Comparison of ENCODE assay signal across 8 cellular contexts in the genomic region with DNA sequence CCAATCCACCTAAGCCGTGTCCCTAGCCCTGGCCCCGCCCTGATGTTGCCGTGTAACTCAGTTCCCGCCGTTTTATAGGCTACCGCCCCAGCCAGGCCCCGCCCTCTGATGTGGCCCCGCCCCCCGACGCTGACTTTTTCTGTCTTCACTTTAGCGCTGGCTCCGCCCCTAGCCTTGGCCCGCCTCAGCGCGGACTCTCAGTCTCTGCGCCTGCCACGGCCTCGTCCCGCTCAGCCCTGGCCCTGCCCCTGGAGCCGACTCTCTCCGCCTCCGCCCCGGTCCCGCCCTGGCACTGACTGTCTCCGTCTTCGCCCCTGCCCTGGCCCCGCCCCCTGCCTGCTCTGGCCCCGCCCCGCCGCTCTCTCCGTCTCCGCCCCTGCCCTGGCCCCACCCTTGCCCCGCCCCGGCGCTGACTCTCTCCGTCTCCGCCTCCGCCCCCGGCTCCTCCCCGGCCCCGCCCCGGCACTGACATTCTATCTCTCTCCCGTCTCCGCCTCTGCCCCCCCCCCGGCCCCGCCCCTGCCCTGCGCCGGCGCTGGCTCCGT. TPM values are rescaled to one million over a fixed set of nuclear protein-coding genes. Genes with fewer than 3 reads are reported as not detected.
DNase-seq lines count a peak whose midpoint lies in the region; ATAC-seq, FAIRE-seq and TF ChIP-seq lines count a peak whose summit lies in the region.

No MANE protein-coding gene starts in this region.

- H3K9me3 Mint-ChIP-seq in WTC11 = peaks cover 27% of the 10 kb centered on the region

- H3K36me3 Mint-ChIP-seq in WTC11 = peaks cover 8% of the 10 kb centered on the region

- H3K27ac Mint-ChIP-seq in WTC11 = no peak overlapping the region

- DNase-seq in AG04449 (ENCODE audit: low read depth, low spot score) = peak; percentile 66
- peak; percentile 99 for DNase-seq in NCI-H2227 treated with DMSO at 0.1 percent for 48 hours (lab: John Stamatoyannopoulos, UW)
- peak; percentile 100 for DNase-seq in WTC11 (ENCODE audit: low spot score)
- DNase-seq in bronchial epithelial cell (ENCODE audit: low read depth) = peak; percentile 90
- DNase-seq in iris pigment epithelial cell (ENCODE audit: low read depth) = peak; percentile 96
- peak; percentile 99 to 100 for DNase-seq in stimulated activated CD4-positive, alpha-beta T cell treated with anti-CD3 and anti-CD28 coated beads, Interleukin-12 subunit alpha, Interleukin-12 subunit beta, amount 100 ng/mL, for 24 hours (ENCODE audit: low read depth in 2 of 2)

- H3K27me3 Mint-ChIP-seq in WTC11 (ENCODE audit: low read depth) = peaks cover 4% of the 10 kb centered on the region

- FAIRE-seq in bronchial epithelial cell (lab: Jason Lieb, UNC) = no peak

- peaks cover 4% of the 10 kb centered on the region for H3K36me3 ChIP-seq in bronchial epithelial cell (ENCODE audit: control insufficient read depth, insufficient read depth, low read length)

- POLR2A ChIA-PET in AG04449 (lab: Yijun Ruan, JAX) = interaction anchor here (0.6 to 1.3 kb wide), 5 partner anchors 10 to 673 kb away, joined by 4 to 13 read pairs (median 5); no protein-coding TSS in a partner anchor
- POLR2A ChIA-PET in WTC11 (lab: Charles Lee) = interaction anchor here (0.7 to 1.6 kb wide), 2 partner anchors 10 to 61 kb away, joined by 3 to 6 read pairs; no protein-coding TSS in a partner anchor

- no peak for TF ChIP-seq CTCF in AG04449 (IDR thresholded peaks at IDR 0.05; ENCODE audit: insufficient read depth, low read length, missing control alignments)
- TF ChIP-seq CTCF in WTC11 (IDR thresholded peaks at IDR 0.05) = no peak
- no peak for TF ChIP-seq CTCF in bronchial epithelial cell (IDR thresholded peaks at IDR 0.05; ENCODE audit: insufficient read depth, low read length, severe bottlenecking)

- no peaks in the 10 kb centered on the region for H3K27me3 ChIP-seq in bronchial epithelial cell (ENCODE audit: control insufficient read depth, insufficient read depth, low read length)

- H3K4me3 ChIP-seq in AG04449 (ENCODE audit: low read depth, low read length) (peak overlapping the region; percentile 58), bronchial epithelial cell (ENCODE audit: low read depth, low read length) (peak overlapping the region; percentile 27)

- peak overlapping the region; percentile 67 for H3K4me3 Mint-ChIP-seq in WTC11

- peak; percentile 81 for ATAC-seq in GM18907 (IDR thresholded peaks at IDR 0.05; ENCODE audit: unreplicated experiment)
- peak; percentile 82 for ATAC-seq in HG03159 (IDR thresholded peaks at IDR 0.05; ENCODE audit: unreplicated experiment)
- ATAC-seq in WTC11 = peak; percentile 89

- no peaks in the 10 kb centered on the region for H3K4me1 Mint-ChIP-seq in WTC11

- CTCF ChIA-PET in AG04449 (lab: Yijun Ruan, JAX) (interaction anchor here (0.6 to 19.4 kb wide), 20 partner anchors 12 to 216 kb away, joined by 3 to 943 read pairs (median 10); a partner anchor contains a TSS), WTC11 (lab: Charles Lee) (interaction anchor here (0.6 to 5.7 kb wide), 31 partner anchors 10 to 212 kb away, joined by 3 to 290 read pairs (median 6); a partner anchor contains a TSS)

TF ChIP-seq in WTC11, 78 proteins besides CTCF, POLR2A, EP300 and RAD21:
- TF ChIP-seq, protein P1, sequence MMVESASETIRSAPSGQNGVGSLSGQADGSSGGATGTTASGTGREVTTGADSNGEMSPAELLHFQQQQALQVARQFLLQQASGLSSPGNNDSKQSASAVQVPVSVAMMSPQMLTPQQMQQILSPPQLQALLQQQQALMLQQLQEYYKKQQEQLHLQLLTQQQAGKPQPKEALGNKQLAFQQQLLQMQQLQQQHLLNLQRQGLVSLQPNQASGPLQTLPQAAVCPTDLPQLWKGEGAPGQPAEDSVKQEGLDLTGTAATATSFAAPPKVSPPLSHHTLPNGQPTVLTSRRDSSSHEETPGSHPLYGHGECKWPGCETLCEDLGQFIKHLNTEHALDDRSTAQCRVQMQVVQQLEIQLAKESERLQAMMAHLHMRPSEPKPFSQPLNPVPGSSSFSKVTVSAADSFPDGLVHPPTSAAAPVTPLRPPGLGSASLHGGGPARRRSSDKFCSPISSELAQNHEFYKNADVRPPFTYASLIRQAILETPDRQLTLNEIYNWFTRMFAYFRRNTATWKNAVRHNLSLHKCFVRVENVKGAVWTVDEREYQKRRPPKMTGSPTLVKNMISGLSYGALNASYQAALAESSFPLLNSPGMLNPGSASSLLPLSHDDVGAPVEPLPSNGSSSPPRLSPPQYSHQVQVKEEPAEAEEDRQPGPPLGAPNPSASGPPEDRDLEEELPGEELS (CRISPR knock-in tag; IDR thresholded peaks at IDR 0.05) = no peak
- TF ChIP-seq, protein P2, sequence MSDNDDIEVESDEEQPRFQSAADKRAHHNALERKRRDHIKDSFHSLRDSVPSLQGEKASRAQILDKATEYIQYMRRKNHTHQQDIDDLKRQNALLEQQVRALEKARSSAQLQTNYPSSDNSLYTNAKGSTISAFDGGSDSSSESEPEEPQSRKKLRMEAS (CRISPR knock-in tag; IDR thresholded peaks at IDR 0.05) = no peak
- TF ChIP-seq SP1 (CRISPR knock-in tag; conservative IDR thresholded peaks at IDR 0.05) = peak; percentile 69; the same call in 1 of the 2 replicates
- TF ChIP-seq ZNF396 (CRISPR knock-in tag; IDR thresholded peaks at IDR 0.05; ENCODE audit: borderline replicate concordance) = no peak

RNA-seq across cellular contexts. Expression of a gene that starts 5.2 kb away (rescaled TPM):
- total RNA-seq in WTC11 (2021) = 0.16 to 0.25 TPM (median 0.24 TPM) in 3 replicates
- total RNA-seq in bronchial epithelial cell = not detected in 2 replicates

RNA-seq across cellular contexts. Expression of a gene that starts 39.4 kb away (rescaled TPM):
- total RNA-seq in WTC11 (2021) = 1.3 to 1.5 TPM (median 1.3 TPM) in 3 replicates
- under 0.01 TPM in 2 replicates for total RNA-seq in bronchial epithelial cell

Comparison
In these comparisons a context has a peak if more than half of its experiments do, and no peak if none do; other contexts are left out.
1. Peak in every context shown above with its lines: DNase-seq, ATAC-seq and H3K4me3 ChIP-seq.